In the genomic region with DNA sequence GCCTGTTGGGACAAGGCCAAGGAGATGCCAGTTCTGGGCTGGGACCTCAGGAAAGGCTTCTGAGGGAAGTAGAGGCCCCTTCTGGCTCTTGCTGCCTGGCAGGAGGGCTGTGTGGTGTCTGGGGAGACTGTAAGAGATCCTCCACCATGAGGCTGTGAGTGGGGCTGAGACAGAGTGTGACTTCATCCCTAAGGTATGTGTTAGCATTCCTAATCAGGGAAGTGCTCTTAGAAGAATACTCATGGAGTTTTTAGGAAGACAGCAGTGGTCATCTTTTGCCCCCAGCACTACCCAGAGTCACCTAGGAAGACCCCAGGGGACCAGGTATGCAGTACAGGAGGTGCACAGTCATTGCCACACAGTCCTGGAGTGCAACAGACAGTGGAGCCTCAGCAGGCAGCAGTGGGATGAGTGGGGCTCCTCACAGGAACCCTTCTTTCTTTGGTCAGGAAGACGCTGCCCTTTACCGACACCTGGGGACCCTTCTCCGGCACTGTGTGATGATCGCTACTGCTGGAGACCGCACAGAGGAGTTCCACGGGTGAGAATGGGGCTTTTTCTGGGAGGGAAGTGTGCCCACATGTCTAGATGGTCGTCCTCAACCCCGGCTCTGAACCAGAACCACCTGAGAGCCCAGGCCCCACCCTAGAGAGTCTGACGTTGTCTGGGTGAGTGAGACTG, we compare ENCODE assay signal across 7 cellular contexts. TPM values are rescaled to one million over a fixed set of nuclear protein-coding genes. Genes with fewer than 3 reads are reported as not detected.
DNase-seq lines count a peak whose midpoint lies in the region; ATAC-seq and TF ChIP-seq lines count a peak whose summit lies in the region.

No MANE protein-coding gene starts in this region.

- DNase-seq in HFFc6 (peak; percentile 82), fibroblast of villous mesenchyme (ENCODE audit: low read depth) (peak; percentile 71), HuH-7.5 (ENCODE audit: low spot score) (no peak), GM13976 (ENCODE audit: low spot score) (no peak)

- peaks cover 31% of the 10 kb centered on the region for H3K36me3 Mint-ChIP-seq in HFFc6 (ENCODE audit: low read depth)
- peaks cover 35% of the 10 kb centered on the region for H3K36me3 Mint-ChIP-seq in stimulated activated memory B cell treated with anti-CD40 and anti-IgM and Interleukin-4, amounts not matched to agents 10 μg/mL and 1 μg/mL and 100 μg/mL, for 72 hours

- peak overlapping the region; percentile 96; the same call in 1 of the 2 replicates for H3K27ac ChIP-seq in VCaP

- no peak for ATAC-seq in stimulated activated memory B cell treated with anti-CD40 and anti-IgM and Interleukin-4, amounts not matched to agents 10 μg/mL and 1 μg/mL and 100 μg/mL, for 72 hours
- no peak for ATAC-seq in GM21717 (IDR thresholded peaks at IDR 0.05; ENCODE audit: unreplicated experiment)

- peak overlapping the region; percentile 100 for H3K4me3 Mint-ChIP-seq in HFFc6
- peak overlapping the region; percentile 87 for H3K4me3 Mint-ChIP-seq in stimulated activated memory B cell treated with anti-CD40 and anti-IgM and Interleukin-4, amounts not matched to agents 10 μg/mL and 1 μg/mL and 100 μg/mL, for 72 hours

- H3K9me3 Mint-ChIP-seq in HFFc6, result no peaks in the 10 kb centered on the region
- H3K9me3 Mint-ChIP-seq in stimulated activated memory B cell treated with anti-CD40 and anti-IgM and Interleukin-4, amounts not matched to agents 10 μg/mL and 1 μg/mL and 100 μg/mL, for 72 hours, result no peaks in the 10 kb centered on the region

- H3K27ac Mint-ChIP-seq in HFFc6, result peak overlapping the region; percentile 100
- peak overlapping the region; percentile 93 for H3K27ac Mint-ChIP-seq in stimulated activated memory B cell treated with anti-CD40 and anti-IgM and Interleukin-4, amounts not matched to agents 10 μg/mL and 1 μg/mL and 100 μg/mL, for 72 hours

- in situ Hi-C loops in GM13976 (cut with MboI; ENCODE audit: low sequenced_read_pairs, unreplicated experiment), result no loop called here

- H3K4me3 ChIP-seq in fibroblast of villous mesenchyme (ENCODE audit: low read depth, low read length), result peak overlapping the region; percentile 79

- peaks cover 6% of the 10 kb centered on the region for H3K27me3 Mint-ChIP-seq in HFFc6 (ENCODE audit: insufficient read depth)
- H3K27me3 Mint-ChIP-seq in stimulated activated memory B cell treated with anti-CD40 and anti-IgM and Interleukin-4, amounts not matched to agents 10 μg/mL and 1 μg/mL and 100 μg/mL, for 72 hours, result no peaks in the 10 kb centered on the region

- TF ChIP-seq CTCF in HFFc6 (IDR thresholded peaks at IDR 0.05) (no peak), VCaP (conservative IDR thresholded peaks at IDR 0.05) (no peak), fibroblast of villous mesenchyme (IDR thresholded peaks at IDR 0.05; ENCODE audit: insufficient read depth, low read depth, low read length) (no peak), GM13976 (IDR thresholded peaks at IDR 0.05; ENCODE audit: borderline replicate concordance, control extremely low read depth, extremely low read depth, insufficient read depth, missing control alignments) (no peak)

- peaks cover 27% of the 10 kb centered on the region for H3K4me1 Mint-ChIP-seq in HFFc6 (ENCODE audit: low read depth)
- peaks cover 35% of the 10 kb centered on the region for H3K4me1 Mint-ChIP-seq in stimulated activated memory B cell treated with anti-CD40 and anti-IgM and Interleukin-4, amounts not matched to agents 10 μg/mL and 1 μg/mL and 100 μg/mL, for 72 hours

RNA-seq across cellular contexts. Expression of gene RIC8A, which starts 2.8 kb away (rescaled TPM):
- 100 to 1,000 TPM; 163 to 194 (median 164) TPM for total RNA-seq in HFFc6 (2021; fragmentation: NEBNext Ultra II Directional; extraction: Animal tissue kit (Norgen Biotek cat#: 25700))
- 154 and 167 TPM in 2 replicates for total RNA-seq in fibroblast of villous mesenchyme

RNA-seq across cellular contexts. Expression of gene BET1L, which starts 3.1 kb away (rescaled TPM):
- 10 to 100 TPM; 63.5 to 76.9 (median 67.2) TPM for total RNA-seq in HFFc6 (2021; fragmentation: NEBNext Ultra II Directional; extraction: Animal tissue kit (Norgen Biotek cat#: 25700))
- 22.0 and 23.8 TPM in 2 replicates for total RNA-seq in fibroblast of villous mesenchyme

RNA-seq across cellular contexts. Expression of gene SCGB1C1, which starts 17.4 kb away (rescaled TPM):
- total RNA-seq in HFFc6 (2021; fragmentation: NEBNext Ultra II Directional; extraction: Animal tissue kit (Norgen Biotek cat#: 25700)), result not detected
- not detected in 2 replicates for total RNA-seq in fibroblast of villous mesenchyme

RNA-seq across cellular contexts. Expression of gene SIRT3, which starts 25.9 kb away (rescaled TPM):
- total RNA-seq in HFFc6 (2021; fragmentation: NEBNext Ultra II Directional; extraction: Animal tissue kit (Norgen Biotek cat#: 25700)), result 10 to 100 TPM in 4 of 6 experiments, 1 to 10 TPM in 2; 8.0 to 10.9 (median 10.2) TPM
- total RNA-seq in fibroblast of villous mesenchyme, result 10.3 and 10.4 TPM in 2 replicates

RNA-seq across cellular contexts. Expression of gene PSMD13, which starts 26.5 kb away (rescaled TPM):
- total RNA-seq in HFFc6 (2021; fragmentation: NEBNext Ultra II Directional; extraction: Animal tissue kit (Norgen Biotek cat#: 25700)), result 100 to 1,000 TPM; 167 to 180 (median 172) TPM
- 130 and 140 TPM in 2 replicates for total RNA-seq in fibroblast of villous mesenchyme

Comparison
In these comparisons a context has a peak if more than half of its experiments do, and no peak if none do; other contexts are left out.
1. DNase-seq: peak in HFFc6 (single experiment) and fibroblast of villous mesenchyme (single experiment); none in HuH-7.5 (single experiment) and GM13976 (single experiment).